In the genomic region with DNA sequence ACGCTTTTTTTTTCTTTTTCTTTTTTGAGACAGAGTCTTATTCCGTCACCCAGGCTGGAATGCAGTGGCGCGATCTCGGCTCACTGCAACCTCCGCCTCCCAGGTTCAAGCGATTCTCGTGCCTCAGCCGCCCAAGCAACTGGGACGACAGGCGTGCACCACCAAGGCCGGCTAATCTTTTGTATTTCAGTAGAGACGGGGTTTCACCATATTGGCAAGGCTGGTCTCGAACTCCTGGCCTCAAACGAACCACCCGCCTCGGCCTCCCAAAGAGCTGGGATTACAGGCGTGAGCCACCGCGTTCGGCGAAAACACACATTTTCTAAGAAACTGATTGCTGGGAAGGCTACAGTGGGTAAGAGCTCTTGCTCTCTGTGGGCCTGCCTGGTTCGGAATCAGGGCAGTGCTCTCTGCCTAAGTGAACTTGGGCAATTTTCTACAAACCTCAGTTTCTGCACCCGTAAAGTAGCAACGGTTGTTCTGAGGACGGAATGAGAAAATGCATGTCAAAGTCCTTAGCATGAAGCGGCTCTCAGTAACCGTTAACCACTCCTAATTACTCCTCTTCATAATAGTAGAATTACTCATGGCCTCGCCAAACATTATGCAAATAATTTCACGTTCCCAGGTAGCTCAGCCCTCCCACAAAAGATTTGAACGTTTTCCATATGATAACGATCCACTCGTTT, we compare ENCODE assay signal across 8 cellular contexts. TPM values are rescaled to one million over a fixed set of nuclear protein-coding genes. Genes with fewer than 3 reads are reported as not detected.
DNase-seq lines count a peak whose midpoint lies in the region; ATAC-seq and TF ChIP-seq lines count a peak whose summit lies in the region.

No MANE protein-coding gene starts in this region.

- peaks cover 11 to 13% of the 10 kb centered on the region in 2 donors for H3K36me3 Mint-ChIP-seq in CD14-positive monocyte
- H3K36me3 Mint-ChIP-seq in activated naive CD8-positive, alpha-beta T cell = peaks cover 11% of the 10 kb centered on the region

- H3K27ac ChIP-seq in HEK293 (ENCODE audit: extremely low read depth, low read depth, low read length) (peak overlapping the region; percentile 96), liver (ENCODE audit: low read depth in 1 of 2, low read length in 2 of 2) (peak overlapping the region in 1 of 2 donors; percentile 53)

- no peaks in the 10 kb centered on the region for H3K9me3 ChIP-seq in HEK293 (ENCODE audit: control insufficient read depth, insufficient read depth, low read depth, low read length)
- H3K9me3 ChIP-seq in liver (ENCODE audit: control insufficient read depth in 4 of 4, low read length in 3 of 4) = peaks cover 0 to 2% (median under 1%) of the 10 kb centered on the region in 4 donors

- peak overlapping the region; percentile 93 to 95 for H3K4me3 Mint-ChIP-seq in CD14-positive monocyte
- H3K4me3 Mint-ChIP-seq in activated naive CD8-positive, alpha-beta T cell = peak overlapping the region; percentile 89

- peaks cover 0 to 7% (median 4%) of the 10 kb centered on the region in 3 donors for H3K27me3 Mint-ChIP-seq in CD14-positive monocyte (ENCODE audit: low read depth in 3 of 3)
- H3K27me3 Mint-ChIP-seq in activated naive CD8-positive, alpha-beta T cell = no peaks in the 10 kb centered on the region

- no peaks in the 10 kb centered on the region for H3K9me3 Mint-ChIP-seq in CD14-positive monocyte
- H3K9me3 Mint-ChIP-seq in activated naive CD8-positive, alpha-beta T cell (ENCODE audit: low read depth) = no peaks in the 10 kb centered on the region

- H3K27ac Mint-ChIP-seq in CD14-positive monocyte = peak overlapping the region; percentile 95 to 99 (median 97)
- peak overlapping the region; percentile 91 for H3K27ac Mint-ChIP-seq in activated naive CD8-positive, alpha-beta T cell

- peaks cover 0 to 5% (median 0%) of the 10 kb centered on the region in 4 donors for H3K27me3 ChIP-seq in liver (ENCODE audit: control insufficient read depth in 4 of 4, insufficient read depth in 4 of 4, low read length in 3 of 4)

- TF ChIP-seq CTCF in CD14-positive monocyte (IDR thresholded peaks at IDR 0.05) (no peak), HEK293 (tag by site-specific recombination; IDR thresholded peaks at IDR 0.05) (no peak), liver (IDR thresholded peaks at IDR 0.05; ENCODE audit: low read depth, low read length, missing input control) (no peak)

- POLR2A ChIA-PET in HEK293 (lab: Yijun Ruan, JAX) = interaction anchor here (1.4 to 4.2 kb wide), 23 partner anchors 8 to 237 kb away, joined by 4 to 90 read pairs (median 20); a partner anchor contains a TSS

- intact Hi-C loops in CD14-positive monocyte (cut with micrococcal nuclease) = loop anchor here (2.0 to 10.0 kb wide), 2 partner anchors 16 to 46 kb away; no protein-coding TSS in a partner anchor

- H3K4me1 ChIP-seq in HEK293 (ENCODE audit: control insufficient read depth, insufficient read depth, low read length) = peaks cover 15% of the 10 kb centered on the region
- H3K4me1 ChIP-seq in liver (ENCODE audit: control insufficient read depth in 4 of 4, insufficient read depth in 4 of 4, low read length in 3 of 4) = peaks cover 6 to 12% (median 9%) of the 10 kb centered on the region in 4 donors

- ATAC-seq in HG03175 (IDR thresholded peaks at IDR 0.05; ENCODE audit: unreplicated experiment) (no peak), HG03139 (IDR thresholded peaks at IDR 0.05; ENCODE audit: unreplicated experiment) (no peak)

- WGBS in liver = 42% methylated on average over 33 of the region's 33 CpGs

- H3K36me3 ChIP-seq in HEK293 (ENCODE audit: control insufficient read depth in 2 of 2, insufficient read depth in 1 of 2, low read length in 2 of 2) (peaks cover 19 to 33% of the 10 kb centered on the region in 2 experiments; a peak in 2 of 3 replicates), liver (ENCODE audit: control insufficient read depth in 4 of 4, insufficient read depth in 3 of 4, low read depth in 1 of 4, low read length in 3 of 4) (no peaks in the 10 kb centered on the region)

- peaks cover 42% of the 10 kb centered on the region for H3K4me1 Mint-ChIP-seq in CD14-positive monocyte
- H3K4me1 Mint-ChIP-seq in activated naive CD8-positive, alpha-beta T cell (ENCODE audit: low read depth) = peaks cover 26% of the 10 kb centered on the region

- no peak for DNase-seq in CD14-positive monocyte (ENCODE audit: low spot score)
- no peak for DNase-seq in NCI-H2029 treated with DMSO at 0.1 percent for 48 hours (lab: John Stamatoyannopoulos, UW)
- DNase-seq in GOT3 (lab: John Stamatoyannopoulos, UW) = no peak

- peak overlapping the region; percentile 26 for H3K4me3 ChIP-seq in HEK293 (ENCODE audit: low read depth, low read length)
- peak overlapping the region in 2 of 3 donors; percentile 63 to 69 for H3K4me3 ChIP-seq in liver (ENCODE audit: low read depth in 1 of 3, low read length in 3 of 3)

- no peak overlapping the region for H3K9ac ChIP-seq in liver (ENCODE audit: low read depth in 1 of 2, low read length in 2 of 2)

- CTCF ChIA-PET in HEK293 (lab: Yijun Ruan, JAX) = interaction anchor here (0.6 to 3.7 kb wide), 7 partner anchors 52 to 351 kb away, joined by 3 to 33 read pairs (median 6); no protein-coding TSS in a partner anchor

- no peak for TF ChIP-seq RAD21 in liver (IDR thresholded peaks at IDR 0.05)

TF ChIP-seq in HEK293, 187 proteins besides CTCF, POLR2A, EP300 and RAD21 (continues in another document):
- no peak for TF ChIP-seq SP3 (tag by site-specific recombination; IDR thresholded peaks at IDR 0.05)
- TF ChIP-seq, protein P1, sequence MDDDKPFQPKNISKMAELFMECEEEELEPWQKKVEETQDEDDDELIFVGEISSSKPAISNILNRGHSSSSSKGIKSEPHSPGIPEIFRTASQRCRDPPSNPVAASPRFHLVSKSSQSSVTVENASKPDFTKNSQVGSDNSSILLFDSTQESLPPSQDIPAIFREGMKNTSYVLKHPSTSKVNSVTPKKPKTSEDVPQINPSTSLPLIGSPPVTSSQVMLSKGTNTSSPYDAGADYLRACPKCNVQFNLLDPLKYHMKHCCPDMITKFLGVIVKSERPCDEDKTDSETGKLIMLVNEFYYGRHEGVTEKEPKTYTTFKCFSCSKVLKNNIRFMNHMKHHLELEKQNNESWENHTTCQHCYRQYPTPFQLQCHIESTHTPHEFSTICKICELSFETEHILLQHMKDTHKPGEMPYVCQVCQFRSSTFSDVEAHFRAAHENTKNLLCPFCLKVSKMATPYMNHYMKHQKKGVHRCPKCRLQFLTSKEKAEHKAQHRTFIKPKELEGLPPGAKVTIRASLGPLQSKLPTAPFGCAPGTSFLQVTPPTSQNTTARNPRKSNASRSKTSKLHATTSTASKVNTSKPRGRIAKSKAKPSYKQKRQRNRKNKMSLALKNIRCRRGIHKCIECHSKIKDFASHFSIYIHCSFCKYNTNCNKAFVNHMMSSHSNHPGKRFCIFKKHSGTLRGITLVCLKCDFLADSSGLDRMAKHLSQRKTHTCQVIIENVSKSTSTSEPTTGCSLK (tag by site-specific recombination; IDR thresholded peaks at IDR 0.05) = no peak
- TF ChIP-seq ZIC2 (tag by site-specific recombination; IDR thresholded peaks at IDR 0.05) = no peak
- TF ChIP-seq IKZF3 (tag by site-specific recombination; IDR thresholded peaks at IDR 0.05) = no peak

TF ChIP-seq in liver, 16 proteins besides CTCF, POLR2A, EP300 and RAD21 (continues in another document):
- TF ChIP-seq HNF4A (conservative IDR thresholded peaks at IDR 0.05) = no peak
- TF ChIP-seq HNF4G (IDR thresholded peaks at IDR 0.05) = no peak
- no peak for TF ChIP-seq RXRA (IDR thresholded peaks at IDR 0.05)
- TF ChIP-seq TAF1 (conservative IDR thresholded peaks at IDR 0.05) = no peak
- TF ChIP-seq YY1 (IDR thresholded peaks at IDR 0.05) = no peak
- TF ChIP-seq FOXA1 (IDR thresholded peaks at IDR 0.05) = no peak
- TF ChIP-seq, protein P2, sequence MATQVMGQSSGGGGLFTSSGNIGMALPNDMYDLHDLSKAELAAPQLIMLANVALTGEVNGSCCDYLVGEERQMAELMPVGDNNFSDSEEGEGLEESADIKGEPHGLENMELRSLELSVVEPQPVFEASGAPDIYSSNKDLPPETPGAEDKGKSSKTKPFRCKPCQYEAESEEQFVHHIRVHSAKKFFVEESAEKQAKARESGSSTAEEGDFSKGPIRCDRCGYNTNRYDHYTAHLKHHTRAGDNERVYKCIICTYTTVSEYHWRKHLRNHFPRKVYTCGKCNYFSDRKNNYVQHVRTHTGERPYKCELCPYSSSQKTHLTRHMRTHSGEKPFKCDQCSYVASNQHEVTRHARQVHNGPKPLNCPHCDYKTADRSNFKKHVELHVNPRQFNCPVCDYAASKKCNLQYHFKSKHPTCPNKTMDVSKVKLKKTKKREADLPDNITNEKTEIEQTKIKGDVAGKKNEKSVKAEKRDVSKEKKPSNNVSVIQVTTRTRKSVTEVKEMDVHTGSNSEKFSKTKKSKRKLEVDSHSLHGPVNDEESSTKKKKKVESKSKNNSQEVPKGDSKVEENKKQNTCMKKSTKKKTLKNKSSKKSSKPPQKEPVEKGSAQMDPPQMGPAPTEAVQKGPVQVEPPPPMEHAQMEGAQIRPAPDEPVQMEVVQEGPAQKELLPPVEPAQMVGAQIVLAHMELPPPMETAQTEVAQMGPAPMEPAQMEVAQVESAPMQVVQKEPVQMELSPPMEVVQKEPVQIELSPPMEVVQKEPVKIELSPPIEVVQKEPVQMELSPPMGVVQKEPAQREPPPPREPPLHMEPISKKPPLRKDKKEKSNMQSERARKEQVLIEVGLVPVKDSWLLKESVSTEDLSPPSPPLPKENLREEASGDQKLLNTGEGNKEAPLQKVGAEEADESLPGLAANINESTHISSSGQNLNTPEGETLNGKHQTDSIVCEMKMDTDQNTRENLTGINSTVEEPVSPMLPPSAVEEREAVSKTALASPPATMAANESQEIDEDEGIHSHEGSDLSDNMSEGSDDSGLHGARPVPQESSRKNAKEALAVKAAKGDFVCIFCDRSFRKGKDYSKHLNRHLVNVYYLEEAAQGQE (IDR thresholded peaks at IDR 0.05) = no peak
- TF ChIP-seq FOXA2 (IDR thresholded peaks at IDR 0.05) = no peak
- no peak for TF ChIP-seq SP1 (IDR thresholded peaks at IDR 0.05)
- TF ChIP-seq EGR1 (IDR thresholded peaks at IDR 0.05; ENCODE audit: low read depth in 2 of 2) = no peak
- TF ChIP-seq JUND (IDR thresholded peaks at IDR 0.05) = no peak
- TF ChIP-seq, protein P3, sequence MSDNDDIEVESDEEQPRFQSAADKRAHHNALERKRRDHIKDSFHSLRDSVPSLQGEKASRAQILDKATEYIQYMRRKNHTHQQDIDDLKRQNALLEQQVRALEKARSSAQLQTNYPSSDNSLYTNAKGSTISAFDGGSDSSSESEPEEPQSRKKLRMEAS (IDR thresholded peaks at IDR 0.05) = no peak
- TF ChIP-seq, protein P4, sequence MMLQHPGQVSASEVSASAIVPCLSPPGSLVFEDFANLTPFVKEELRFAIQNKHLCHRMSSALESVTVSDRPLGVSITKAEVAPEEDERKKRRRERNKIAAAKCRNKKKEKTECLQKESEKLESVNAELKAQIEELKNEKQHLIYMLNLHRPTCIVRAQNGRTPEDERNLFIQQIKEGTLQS (IDR thresholded peaks at IDR 0.05) = no peak
- no peak for TF ChIP-seq GABPA (IDR thresholded peaks at IDR 0.05 in 1 of 2, conservative IDR thresholded peaks at IDR 0.05 in 1 of 2)
- TF ChIP-seq NR2F2 (IDR thresholded peaks at IDR 0.05) = no peak

RNA-seq across cellular contexts. Expression of a gene that starts 1.0 kb away (rescaled TPM):
- polyA plus RNA-seq in CD14-positive monocyte (10 to 100 TPM; 55.7 to 56.6 TPM), liver (under 1 TPM; 0.24 to 0.27 TPM)
- total RNA-seq in liver = 1 to 10 TPM in 1 of 2 donors, under 1 TPM in 1; 0.08 to 5.5 TPM

Comparison
In these comparisons a context has a peak if more than half of its experiments do, and no peak if none do; other contexts are left out.
1. RNA of a gene that starts 1.0 kb away (polyA plus RNA-seq): 55.7 to 56.6 TPM in CD14-positive monocyte; 0.24 to 0.27 TPM in liver; every median in the first group is over 10 times any median in the second.